Comparison of ENCODE assay signal across 1 cellular context in genomic region chr6:54193560-54193959, GRCh38.
TF ChIP-seq lines count a peak whose summit lies in the region.

No MANE protein-coding gene starts in this region.

TF ChIP-seq in H1, 55 proteins besides CTCF, POLR2A, EP300 and RAD21:
- TF ChIP-seq TCF12 (IDR thresholded peaks at IDR 0.05; ENCODE audit: low read depth, low read length) (peak; percentile 42; the same call in 1 of the 2 replicates), NANOG (IDR thresholded peaks at IDR 0.05; ENCODE audit: insufficient read depth, low read depth, low read length, poor library complexity, severe bottlenecking) (no peak)
